Comparison of ENCODE assay signal across 17 cellular contexts in the genomic region with DNA sequence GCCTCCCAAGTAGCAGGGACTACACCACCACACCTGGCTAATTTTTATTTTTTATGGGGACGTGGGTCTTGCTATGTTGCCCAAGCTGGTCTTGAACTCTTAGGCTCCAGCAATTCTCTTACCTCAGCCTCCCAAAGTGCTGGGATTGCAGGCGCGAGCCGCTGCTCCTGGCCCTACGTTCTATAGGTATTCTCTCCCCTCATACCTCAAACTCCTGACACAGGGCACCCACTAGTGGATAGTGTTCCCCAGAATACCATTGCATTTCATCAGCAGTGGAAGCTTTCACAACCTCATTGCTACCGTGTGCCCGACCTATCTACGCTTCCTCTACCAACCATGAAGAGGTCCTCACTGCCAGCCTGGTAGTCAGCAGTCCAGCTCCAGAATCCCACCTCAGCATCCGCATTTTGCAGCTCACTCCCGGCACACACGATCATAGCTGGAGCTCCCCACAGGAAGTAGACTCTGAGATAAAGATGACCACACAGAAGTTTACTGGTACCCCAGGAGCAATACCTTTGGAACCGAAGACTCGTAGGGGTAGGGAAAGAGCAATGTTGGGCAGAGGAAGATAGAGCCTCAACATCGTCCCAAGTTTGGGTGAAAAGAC. TPM values are rescaled to one million over a fixed set of nuclear protein-coding genes. Genes with fewer than 3 reads are reported as not detected.
DNase-seq lines count a peak whose midpoint lies in the region; ATAC-seq and TF ChIP-seq lines count a peak whose summit lies in the region.
"Had no signal": no experiment of that assay in that cellular context is flagged by ENCODE, and none has a peak within 500 bp of the region (broad histone marks: within the 10 kb centered on the region; RNA-seq: fewer than 3 reads in every experiment).

No MANE protein-coding gene starts in this region.

- no peak overlapping the region for H3K27ac ChIP-seq in fibroblast of lung (ENCODE audit: insufficient read depth, low read length)
- H3K27ac ChIP-seq in upper lobe of right lung = no peak overlapping the region
- H3K27ac ChIP-seq: ascending aorta had no signal

- peak overlapping the region; percentile 42 for H2AFZ ChIP-seq in fibroblast of lung (ENCODE audit: low read length)

- no peak for TF ChIP-seq CTCF in fibroblast of lung (conservative IDR thresholded peaks at IDR 0.05 in 1 of 2, IDR thresholded peaks at IDR 0.05 in 1 of 2; ENCODE audit: low read depth in 1 of 2, low read length in 2 of 2)
- no peak for TF ChIP-seq CTCF in upper lobe of right lung (IDR thresholded peaks at IDR 0.05)

- H4K20me1 ChIP-seq in fibroblast of lung (ENCODE audit: control insufficient read depth, extremely low read depth, insufficient read depth, low read length) = no peaks in the 10 kb centered on the region

- ATAC-seq in upper lobe of right lung = no peak
- no peak for ATAC-seq in HG03354 (IDR thresholded peaks at IDR 0.05; ENCODE audit: poor library complexity, severe bottlenecking, unreplicated experiment)

- H3K79me2 ChIP-seq in fibroblast of lung (ENCODE audit: control insufficient read depth, insufficient read depth, low read length) = no peaks in the 10 kb centered on the region

- H3K4me3 ChIP-seq in fibroblast of lung (replicated peaks in 1 of 4; ENCODE audit: control extremely low read depth in 1 of 4, insufficient read depth in 1 of 4, low read depth in 3 of 4, low read length in 4 of 4) = peak overlapping the region in 1 of 4 experiments; percentile 24
- H3K4me3 ChIP-seq in upper lobe of right lung = no peak overlapping the region
- H3K4me3 ChIP-seq: ascending aorta had no signal

- H3K9me3 ChIP-seq in fibroblast of lung (ENCODE audit: control insufficient read depth, insufficient read depth, low read depth, low read length) (no peaks in the 10 kb centered on the region), upper lobe of right lung (no peaks in the 10 kb centered on the region)
- H3K9me3 ChIP-seq: ascending aorta had no signal

- peak; percentile 38 for DNase-seq in activated effector memory CD4-positive, alpha-beta T cell treated with anti-CD3 and anti-CD28 coated beads, Interleukin-2, amount 50 U/mL, for 16 hours
- no peak for DNase-seq in activated effector memory CD4-positive, alpha-beta T cell treated with Interleukin-2 at 50 U/mL for 16 hours
- DNase-seq in SK-MEL-5 (ENCODE audit: low read depth, low spot score) (peak; percentile 4), fibroblast of lung (ENCODE audit: low read depth in 2 of 2) (no peak), upper lobe of right lung (peak; percentile 22), NCI-H1694 treated with DMSO at 0.1 percent for 48 hours (lab: John Stamatoyannopoulos, UW) (no peak), NCI-H2227 treated with DMSO at 0.1 percent for 48 hours (lab: John Stamatoyannopoulos, UW) (no peak)
- DNase-seq: activated CD4-positive, alpha-beta T cell treated with anti-CD3 and anti-CD28 coated beads, Interleukin-2, amount 50 U/mL, for 48 hours; DMS79; small intestine; substantia nigra; T-helper 9 cell had no signal

- peaks cover 14% of the 10 kb centered on the region for H3K27me3 ChIP-seq in fibroblast of lung (ENCODE audit: control insufficient read depth, insufficient read depth, low read length)
- no peaks in the 10 kb centered on the region for H3K27me3 ChIP-seq in upper lobe of right lung
- H3K27me3 ChIP-seq: ascending aorta had no signal

- H3K9ac ChIP-seq in fibroblast of lung (ENCODE audit: insufficient read depth, low read length) = no peak overlapping the region

- no peaks in the 10 kb centered on the region for H3K36me3 ChIP-seq in fibroblast of lung (ENCODE audit: control insufficient read depth, insufficient read depth, low read length)
- no peaks in the 10 kb centered on the region for H3K36me3 ChIP-seq in upper lobe of right lung
- H3K36me3 ChIP-seq: ascending aorta had no signal

- H3K4me2 ChIP-seq in fibroblast of lung (ENCODE audit: extremely low read depth, insufficient read depth, low read length) = peak overlapping the region; percentile 81

- H3K4me1 ChIP-seq in fibroblast of lung (ENCODE audit: control insufficient read depth, extremely low read depth, insufficient read depth, low read length) (peaks cover 4% of the 10 kb centered on the region), upper lobe of right lung (no peaks in the 10 kb centered on the region)

- in situ Hi-C loops in SK-MEL-5 (cut with HindIII; ENCODE audit: low pct_unique_long_range_greater_than_20kb, low sequenced_read_pairs) = loop anchor here (25.0 kb wide), 1 partner anchor 115 kb away; no protein-coding TSS in a partner anchor

- intact Hi-C loops in upper lobe of right lung (cut with DNase I) = no loop called here

RNA-seq across cellular contexts. Expression of a gene that starts 9.3 kb away (rescaled TPM):
- total RNA-seq in SK-MEL-5 (2014; rRNA removed; shearing (Covaris generic)) = not detected in 2 replicates
- 0.66 TPM in 1 of 2 replicates, not detected in the other for polyA plus RNA-seq in SK-MEL-5 (2015; cell fraction: cytosol; rRNA removed)
- not detected in 2 replicates for polyA plus RNA-seq in SK-MEL-5 (2015; cell fraction: nucleus; rRNA removed)
- total RNA-seq in fibroblast of lung (not detected in 2 replicates), upper lobe of right lung (0.78 TPM)
- polyA plus RNA-seq in fibroblast of lung = not detected in 2 replicates
- polyA plus RNA-seq in fibroblast of lung (2012) = 0.10 TPM in 1 of 2 replicates, not detected in the other
- polyA minus RNA-seq in fibroblast of lung (ENCODE audit: low replicate concordance) = not detected in 2 replicates
- total RNA-seq: ascending aorta, dermis microvascular lymphatic vessel endothelial cell, NCI-H460 had no signal
- polyA plus RNA-seq: IgD-negative memory B cell had no signal

RNA-seq across cellular contexts. Expression of a gene that starts 21.2 kb away (rescaled TPM):
- total RNA-seq in SK-MEL-5 (2014; rRNA removed; shearing (Covaris generic)) = not detected in 2 replicates
- not detected in 2 replicates for polyA plus RNA-seq in SK-MEL-5 (2015; cell fraction: cytosol; rRNA removed)
- polyA plus RNA-seq in SK-MEL-5 (2015; cell fraction: nucleus; rRNA removed) = not detected in 2 replicates
- not detected in 2 replicates for total RNA-seq in fibroblast of lung
- not detected in 2 replicates for polyA plus RNA-seq in fibroblast of lung
- 0.40 TPM in 1 of 2 replicates, not detected in the other for polyA plus RNA-seq in fibroblast of lung (2012)
- not detected in 2 replicates for polyA minus RNA-seq in fibroblast of lung (ENCODE audit: low replicate concordance)
- not detected for total RNA-seq in upper lobe of right lung
- total RNA-seq: ascending aorta, dermis microvascular lymphatic vessel endothelial cell, NCI-H460 had no signal
- polyA plus RNA-seq: IgD-negative memory B cell had no signal

RNA-seq across cellular contexts. Expression of a gene that starts 49.3 kb away (rescaled TPM):
- total RNA-seq in SK-MEL-5 (2014; rRNA removed; shearing (Covaris generic)) = 8.7 and 10.2 TPM in 2 replicates
- polyA plus RNA-seq in SK-MEL-5 (2015; cell fraction: cytosol; rRNA removed) = 4.1 and 5.5 TPM in 2 replicates
- 4.3 and 6.5 TPM in 2 replicates for polyA plus RNA-seq in SK-MEL-5 (2015; cell fraction: nucleus; rRNA removed)
- 9.8 and 14.4 TPM in 2 replicates for total RNA-seq in fibroblast of lung
- 7.7 and 9.8 TPM in 2 replicates for polyA plus RNA-seq in fibroblast of lung
- 8.2 and 8.3 TPM in 2 replicates for polyA plus RNA-seq in fibroblast of lung (2012)
- 1.1 and 3.2 TPM in 2 replicates for polyA minus RNA-seq in fibroblast of lung (ENCODE audit: low replicate concordance)
- total RNA-seq in upper lobe of right lung = 9.8 TPM

RNA-seq across cellular contexts. Expression of a gene that starts 53.8 kb away (rescaled TPM):
- total RNA-seq in SK-MEL-5 (2014; rRNA removed; shearing (Covaris generic)) = 12.4 and 16.5 TPM in 2 replicates
- polyA plus RNA-seq in SK-MEL-5 (2015; cell fraction: cytosol; rRNA removed) = 39.3 and 41.3 TPM in 2 replicates
- 49.1 and 49.4 TPM in 2 replicates for polyA plus RNA-seq in SK-MEL-5 (2015; cell fraction: nucleus; rRNA removed)
- total RNA-seq in fibroblast of lung (26.5 and 36.8 TPM in 2 replicates), upper lobe of right lung (61.7 TPM)
- 32.8 and 66.5 TPM in 2 replicates for polyA plus RNA-seq in fibroblast of lung
- 68.9 and 146 TPM in 2 replicates for polyA plus RNA-seq in fibroblast of lung (2012)
- polyA minus RNA-seq in fibroblast of lung (ENCODE audit: low replicate concordance) = 37.6 and 115 TPM in 2 replicates
- polyA plus RNA-seq: IgD-negative memory B cell had no signal

Comparison
In these comparisons a context has a peak if more than half of its experiments do, and no peak if none do; other contexts are left out.
1. DNase-seq: peak in activated effector memory CD4-positive, alpha-beta T cell treated with anti-CD3 and anti-CD28 coated beads, Interleukin-2, amount 50 U/mL, for 16 hours (single experiment), SK-MEL-5 (single experiment) and upper lobe of right lung (single experiment); none in activated effector memory CD4-positive, alpha-beta T cell treated with Interleukin-2 at 50 U/mL for 16 hours (single experiment), fibroblast of lung (0 of 2), NCI-H1694 treated with DMSO at 0.1 percent for 48 hours (single experiment) and NCI-H2227 treated with DMSO at 0.1 percent for 48 hours (single experiment).